In the genomic region with DNA sequence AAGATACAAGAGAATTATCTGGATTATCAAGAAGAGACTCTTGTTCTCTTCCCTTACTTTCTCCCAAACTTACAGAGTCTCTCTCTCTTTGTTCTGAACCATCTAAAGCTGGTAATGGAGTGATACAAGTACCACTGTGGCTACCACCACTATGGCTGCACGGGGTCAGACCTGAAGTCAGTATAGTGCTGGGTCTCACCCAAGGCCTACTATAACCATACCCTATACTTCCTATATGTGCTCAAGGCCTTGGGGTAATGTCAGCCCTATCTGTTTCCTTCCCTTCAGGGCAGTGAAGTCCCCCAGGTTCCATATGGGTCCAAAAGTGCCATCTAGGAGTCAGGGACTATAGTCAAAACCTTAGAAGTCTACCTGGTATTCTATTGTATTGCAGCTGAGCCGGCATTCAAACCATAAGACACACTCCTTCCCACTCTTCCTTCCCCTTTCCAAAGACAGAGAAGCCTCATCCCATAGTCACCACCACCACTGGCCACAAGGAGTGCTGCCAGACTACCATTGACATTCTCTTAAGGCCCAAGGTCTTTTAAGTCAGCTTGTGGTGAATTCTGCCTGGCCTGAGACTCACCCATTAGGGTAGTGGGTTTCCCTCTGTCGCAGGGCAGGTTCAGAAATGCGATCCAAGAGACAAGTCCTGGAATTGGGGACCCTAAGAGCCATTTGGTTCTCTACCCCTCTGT, we compare ENCODE assay signal across 18 cellular contexts.
"Had no signal": no experiment of that assay in that cellular context is flagged by ENCODE, and none has a peak within 500 bp of the region (broad histone marks: within the 10 kb centered on the region; RNA-seq: fewer than 3 reads in every experiment).

No MANE protein-coding gene starts in this region.

- DNase-seq: activated CD4-positive, alpha-beta T cell treated with anti-CD3 and anti-CD28 coated beads, Interleukin-2, amount 50 U/mL, for 4 hours; activated CD4-positive, CD25-positive, alpha-beta regulatory T cell treated with anti-CD3 and anti-CD28 coated beads, Interleukin-2, amount 50 U/mL, for 72 hours; activated naive CD4-positive, alpha-beta T cell treated with Interleukin-2 at 50 U/mL for 16 hours; dermis blood vessel endothelial cell; islet precursor cell; mucosa of descending colon; naive thymus-derived CD8-positive, alpha-beta T cell; nucleus accumbens; small intestine; stimulated activated CD4-positive, alpha-beta T cell treated with anti-CD3 and anti-CD28 coated beads, Interleukin-4, amount 100 ng/mL, for 4 hours; stimulated activated CD8-positive, alpha-beta memory T cell treated with anti-CD3 and anti-CD28 coated beads, Interleukin-4, amount 100 ng/mL, for 48 hours; stimulated activated naive CD4-positive, alpha-beta T cell treated with Interleukin-2 at 50 U/mL for 16 hours; transverse colon had no signal

- H3K4me3 ChIP-seq: ascending aorta, mucosa of descending colon, right atrium auricular region, transverse colon, vagina had no signal

- ATAC-seq: activated T-helper 17 cell treated with anti-CD3 and anti-CD28 coated beads, Interleukin-2, amount 50 U/mL, for 72 hours; left lobe of liver; mucosa of descending colon; naive thymus-derived CD8-positive, alpha-beta T cell had no signal
